ENCODE assay signal across 8 cellular contexts in genomic region chrX:41759817-41760216, GRCh38. TPM values are rescaled to one million over a fixed set of nuclear protein-coding genes. Genes with fewer than 3 reads are reported as not detected.
A peak's percentile ranks its signal among the peaks of the same experiment; 100 is the strongest.
DNase-seq lines count a peak whose midpoint lies in the region; ATAC-seq and TF ChIP-seq lines count a peak whose summit lies in the region.

No MANE protein-coding gene starts in this region.

- H3K27me3 ChIP-seq in right atrium auricular region = no peaks in the 10 kb centered on the region
- no peaks in the 10 kb centered on the region for H3K27me3 ChIP-seq in upper lobe of right lung

- DNase-seq in right atrium auricular region (ENCODE audit: low spot score) (no peak), left ventricle myocardium superior (no peak), RPMI8226 (peak; percentile 20), foreskin fibroblast (peak; percentile 9 to 56), upper lobe of right lung (no peak), HuH-7 (ENCODE audit: low spot score) (no peak), C1 segment of cervical spinal cord (lab: John Stamatoyannopoulos, UW) (no peak)
- DNase-seq in stimulated activated CD4-positive, alpha-beta T cell treated with anti-CD3 and anti-CD28 coated beads, Interleukin-4, amount 100 ng/mL, for 1 hour = no peak

- intact Hi-C loops in left ventricle myocardium superior (cut with micrococcal nuclease) (no loop called here), upper lobe of right lung (cut with DNase I) (no loop called here)

- H3K27ac ChIP-seq in right atrium auricular region = no peak overlapping the region
- no peak overlapping the region for H3K27ac ChIP-seq in upper lobe of right lung

- no peaks in the 10 kb centered on the region for H3K4me1 ChIP-seq in right atrium auricular region
- H3K4me1 ChIP-seq in upper lobe of right lung = no peaks in the 10 kb centered on the region

- ATAC-seq in left ventricle myocardium superior (no peak), upper lobe of right lung (no peak)

- no peaks in the 10 kb centered on the region for H3K9me3 ChIP-seq in right atrium auricular region
- no peaks in the 10 kb centered on the region for H3K9me3 ChIP-seq in upper lobe of right lung

- H3K4me3 ChIP-seq in right atrium auricular region (no peak overlapping the region), foreskin fibroblast (ENCODE audit: low read depth in 1 of 2, low read length in 2 of 2) (no peak overlapping the region), upper lobe of right lung (no peak overlapping the region)

- TF ChIP-seq CTCF in right atrium auricular region (IDR thresholded peaks at IDR 0.05) (peak; percentile 18 to 62), foreskin fibroblast (IDR thresholded peaks at IDR 0.05; ENCODE audit: low read depth, low read length) (peak; percentile 33), upper lobe of right lung (IDR thresholded peaks at IDR 0.05) (peak; percentile 43)

- no peaks in the 10 kb centered on the region for H3K36me3 ChIP-seq in right atrium auricular region
- H3K36me3 ChIP-seq in upper lobe of right lung = no peaks in the 10 kb centered on the region

RNA-seq across cellular contexts. Expression of gene GPR82, which starts 35.8 kb away (rescaled TPM):
- under 1 TPM in 1 of 2 donors, not detected in 1; 0.31 TPM for total RNA-seq in right atrium auricular region
- 0.27 TPM for total RNA-seq in left ventricle myocardium superior
- total RNA-seq in upper lobe of right lung = 3.4 TPM

Comparison
In these comparisons a context has a peak if more than half of its experiments do, and no peak if none do; other contexts are left out.
1. DNase-seq: peak in RPMI8226 (single experiment) and foreskin fibroblast (2 of 2); none in right atrium auricular region (single experiment), left ventricle myocardium superior (single experiment), upper lobe of right lung (single experiment), HuH-7 (single experiment), C1 segment of cervical spinal cord (0 of 14) and stimulated activated CD4-positive, alpha-beta T cell treated with anti-CD3 and anti-CD28 coated beads, Interleukin-4, amount 100 ng/mL, for 1 hour (single experiment).
2. Peak in every context shown above with its lines, with median percentiles within 50 percentile points of each other: CTCF ChIP-seq.